8 cellular contexts compared by ENCODE assay signal in the genomic region with DNA sequence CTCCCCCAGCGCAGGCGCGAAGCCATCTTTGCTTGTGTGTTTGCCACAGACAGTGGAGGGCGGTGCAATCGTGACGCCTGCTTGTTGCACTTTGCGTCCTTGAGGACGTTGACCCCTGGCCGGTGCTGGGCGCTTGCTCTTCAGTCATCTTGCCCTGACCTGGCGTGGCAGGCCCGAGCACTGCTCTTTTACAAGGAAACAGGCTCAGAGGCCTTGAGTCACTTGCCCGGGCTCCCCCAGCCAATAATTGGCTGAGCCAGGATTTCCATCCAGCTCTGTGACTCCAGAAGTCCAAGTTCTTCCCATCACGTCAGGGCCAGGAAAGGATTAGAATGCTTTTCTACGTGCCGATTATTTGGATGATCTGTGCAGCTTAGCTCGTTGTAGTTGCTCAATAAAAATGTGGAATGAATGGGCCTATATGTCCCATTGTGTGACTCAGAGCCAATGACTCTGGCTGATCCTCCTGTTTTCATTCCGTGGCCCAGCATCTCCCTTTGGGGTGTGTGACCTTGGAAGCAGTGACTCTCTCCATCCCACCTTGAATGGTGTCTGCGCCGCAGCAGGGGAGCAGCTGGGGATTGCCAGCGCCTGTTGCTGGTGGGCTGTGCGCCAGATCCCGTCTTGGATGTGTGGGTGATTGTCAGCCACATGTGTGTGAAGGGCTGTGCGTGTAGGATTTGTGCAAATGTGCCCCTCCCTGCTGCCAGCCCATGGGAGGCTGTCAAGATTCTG.
A peak's percentile ranks its signal among the peaks of the same experiment; 100 is the strongest.
DNase-seq lines count a peak whose midpoint lies in the region; ATAC-seq and TF ChIP-seq lines count a peak whose summit lies in the region.

No MANE protein-coding gene starts in this region.

- RAD21 ChIA-PET in HCT116 (lab: Charles Lee; ENCODE audit: low non-redundant PET in 1 of 2, low total read pairs in 2 of 2, uncharacterized antibody in 2 of 2, unreplicated experiment in 2 of 2), result no interaction called here

- H3K79me2 ChIP-seq in HCT116 (ENCODE audit: insufficient read depth, low read length) (peaks cover 82% of the 10 kb centered on the region), hepatocyte (peaks cover 78% of the 10 kb centered on the region)

- WGBS in hepatocyte (ENCODE audit: low lambda C conversion rate, missing lambda C conversion rate), result 75% methylated on average over 24 of the region's 24 CpGs

- no TSS peak for BruUV-seq in HCT116 (replicated peaks; lab: Mats Ljungman, UMichigan)

- no peaks in the 10 kb centered on the region for H3K27me3 ChIP-seq in HCT116 (ENCODE audit: insufficient read depth, low read length)
- no peaks in the 10 kb centered on the region for H3K27me3 ChIP-seq in hepatocyte

- H4K20me1 ChIP-seq in HCT116 (ENCODE audit: insufficient read depth) (no peaks in the 10 kb centered on the region; the same call in 1 of the 2 replicates), hepatocyte (ENCODE audit: insufficient read depth, poor library complexity, severe bottlenecking) (peaks cover 19% of the 10 kb centered on the region)

- POLR2A ChIA-PET in HCT116 (lab: Charles Lee), result no interaction called here

- ATAC-seq in HCT116 (no peak), GM18873 (IDR thresholded peaks at IDR 0.05; ENCODE audit: low FRiP score, unreplicated experiment) (no peak)
- no peak for ATAC-seq in activated naive CD8-positive, alpha-beta T cell treated with anti-CD3 and anti-CD28 coated beads, Interleukin-2, amount 50 U/mL, for 24 hours
- ATAC-seq in stimulated activated effector memory CD8-positive, alpha-beta T cell treated with anti-CD3 and anti-CD28 coated beads, Interleukin-12 subunit alpha, Interleukin-12 subunit beta, amount 100 ng/mL, for 72 hours, result peak; percentile 11

- H3K36me3 Mint-ChIP-seq in activated naive CD8-positive, alpha-beta T cell treated with anti-CD3 and anti-CD28 coated beads, Interleukin-2, amount 50 U/mL, for 24 hours (ENCODE audit: low read depth), result no peaks in the 10 kb centered on the region
- peaks cover 33% of the 10 kb centered on the region for H3K36me3 Mint-ChIP-seq in stimulated activated effector memory CD8-positive, alpha-beta T cell treated with anti-CD3 and anti-CD28 coated beads, Interleukin-12 subunit alpha, Interleukin-12 subunit beta, amount 100 ng/mL, for 72 hours

- no peaks in the 10 kb centered on the region for H3K9me3 Mint-ChIP-seq in activated naive CD8-positive, alpha-beta T cell treated with anti-CD3 and anti-CD28 coated beads, Interleukin-2, amount 50 U/mL, for 24 hours
- H3K9me3 Mint-ChIP-seq in stimulated activated effector memory CD8-positive, alpha-beta T cell treated with anti-CD3 and anti-CD28 coated beads, Interleukin-12 subunit alpha, Interleukin-12 subunit beta, amount 100 ng/mL, for 72 hours, result no peaks in the 10 kb centered on the region

- H3K4me3 ChIP-seq in HCT116 (replicated peaks in 1 of 2; ENCODE audit: low read depth in 1 of 2, low read length in 2 of 2) (no peak overlapping the region), hepatocyte (no peak overlapping the region)

- peak overlapping the region; percentile 26; the same call in 1 of the 2 replicates for H3K27ac ChIP-seq in HCT116 (ENCODE audit: low read depth, low read length)
- H3K27ac ChIP-seq in hepatocyte, result peak overlapping the region; percentile 62

- CTCF ChIA-PET in HCT116 (lab: Charles Lee), result interaction anchor here (1.5 kb wide), 1 partner anchor 24 kb away, joined by 8 read pairs; no protein-coding TSS in a partner anchor

- H3K36me3 ChIP-seq in HCT116 (ENCODE audit: control insufficient read depth in 1 of 2, insufficient read depth in 2 of 2, low read length in 2 of 2) (no peaks in the 10 kb centered on the region), hepatocyte (replicated peaks; ENCODE audit: insufficient read depth, low read depth) (no peaks in the 10 kb centered on the region)

- no peaks in the 10 kb centered on the region for H3K27me3 Mint-ChIP-seq in activated naive CD8-positive, alpha-beta T cell treated with anti-CD3 and anti-CD28 coated beads, Interleukin-2, amount 50 U/mL, for 24 hours

- H3K4me1 Mint-ChIP-seq in activated naive CD8-positive, alpha-beta T cell treated with anti-CD3 and anti-CD28 coated beads, Interleukin-2, amount 50 U/mL, for 24 hours, result peaks cover 26% of the 10 kb centered on the region
- peaks cover 26% of the 10 kb centered on the region for H3K4me1 Mint-ChIP-seq in stimulated activated effector memory CD8-positive, alpha-beta T cell treated with anti-CD3 and anti-CD28 coated beads, Interleukin-12 subunit alpha, Interleukin-12 subunit beta, amount 100 ng/mL, for 72 hours

- H3K9me2 ChIP-seq in HCT116 (ENCODE audit: insufficient read depth), result no peaks in the 10 kb centered on the region
- no peaks in the 10 kb centered on the region for H3K9me2 ChIP-seq in hepatocyte (replicated peaks; ENCODE audit: insufficient read depth)

- peak overlapping the region; percentile 7; the same call in 1 of the 2 replicates for H3K4me2 ChIP-seq in HCT116 (ENCODE audit: low read length)
- no peak overlapping the region for H3K4me2 ChIP-seq in hepatocyte

- H3K4me3 Mint-ChIP-seq in activated naive CD8-positive, alpha-beta T cell treated with anti-CD3 and anti-CD28 coated beads, Interleukin-2, amount 50 U/mL, for 24 hours, result no peak overlapping the region
- no peak overlapping the region for H3K4me3 Mint-ChIP-seq in stimulated activated effector memory CD8-positive, alpha-beta T cell treated with anti-CD3 and anti-CD28 coated beads, Interleukin-12 subunit alpha, Interleukin-12 subunit beta, amount 100 ng/mL, for 72 hours

- H2AFZ ChIP-seq in HCT116 (ENCODE audit: low read depth, low read length, poor library complexity, severe bottlenecking) (no peak overlapping the region), hepatocyte (no peak overlapping the region)

- DNase-seq in HCT116 (ENCODE audit: low read depth, low spot score) (no peak), hepatocyte (ENCODE audit: low spot score) (peak; percentile 58), NCI-H187 (lab: John Stamatoyannopoulos, UW) (no peak), NCI-H1048 (lab: John Stamatoyannopoulos, UW) (no peak), OCI-M1 (lab: John Stamatoyannopoulos, UW) (no peak)
- peak; percentile 1 for DNase-seq in activated naive CD8-positive, alpha-beta T cell treated with anti-CD3 and anti-CD28 coated beads, Interleukin-2, amount 50 U/mL, for 24 hours
- no peak for DNase-seq in stimulated activated effector memory CD8-positive, alpha-beta T cell treated with anti-CD3 and anti-CD28 coated beads, Interleukin-12 subunit alpha, Interleukin-12 subunit beta, amount 100 ng/mL, for 72 hours (ENCODE audit: low spot score in 2 of 2)

- no peak overlapping the region for H3K9ac ChIP-seq in HCT116 (ENCODE audit: low read length)

- intact Hi-C loops in HCT116 (cut with micrococcal nuclease), result no loop called here

- no peak overlapping the region for H3K27ac Mint-ChIP-seq in activated naive CD8-positive, alpha-beta T cell treated with anti-CD3 and anti-CD28 coated beads, Interleukin-2, amount 50 U/mL, for 24 hours
- no peak overlapping the region for H3K27ac Mint-ChIP-seq in stimulated activated effector memory CD8-positive, alpha-beta T cell treated with anti-CD3 and anti-CD28 coated beads, Interleukin-12 subunit alpha, Interleukin-12 subunit beta, amount 100 ng/mL, for 72 hours

- no peak for TF ChIP-seq POLR2A in HCT116 (IDR thresholded peaks at IDR 0.05; ENCODE audit: borderline replicate concordance, extremely low read depth, insufficient read depth, insufficient read length)

- H3K9me3 ChIP-seq in HCT116 (ENCODE audit: control insufficient read depth in 1 of 2, insufficient read depth in 1 of 2, low read depth in 1 of 2, low read length in 2 of 2), result no peaks in the 10 kb centered on the region
- no peaks in the 10 kb centered on the region for H3K9me3 ChIP-seq in hepatocyte (ENCODE audit: low read depth)

- TF ChIP-seq CTCF in HCT116 (IDR thresholded peaks at IDR 0.05 in 2 of 3, conservative IDR thresholded peaks at IDR 0.05 in 1 of 3; ENCODE audit: borderline replicate concordance in 1 of 3, insufficient read depth in 1 of 3, low read depth in 2 of 3, low read length in 2 of 3), result no peak
- TF ChIP-seq CTCF in hepatocyte (IDR thresholded peaks at IDR 0.05; ENCODE audit: poor library complexity), result no peak

- H3K4me1 ChIP-seq in HCT116 (ENCODE audit: control insufficient read depth in 1 of 2, insufficient read depth in 2 of 2, low read length in 2 of 2) (peaks cover 15 to 64% of the 10 kb centered on the region in 2 experiments), hepatocyte (ENCODE audit: insufficient read depth) (peaks cover 26% of the 10 kb centered on the region)

- TF ChIP-seq RAD21 in HCT116 (IDR thresholded peaks at IDR 0.05; ENCODE audit: low read depth), result no peak

TF ChIP-seq in HCT116, 20 proteins besides CTCF, POLR2A, EP300 and RAD21 (continues in another document):
- no peak for TF ChIP-seq EZH2 (IDR thresholded peaks at IDR 0.05)
- TF ChIP-seq, protein P1, sequence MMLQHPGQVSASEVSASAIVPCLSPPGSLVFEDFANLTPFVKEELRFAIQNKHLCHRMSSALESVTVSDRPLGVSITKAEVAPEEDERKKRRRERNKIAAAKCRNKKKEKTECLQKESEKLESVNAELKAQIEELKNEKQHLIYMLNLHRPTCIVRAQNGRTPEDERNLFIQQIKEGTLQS (IDR thresholded peaks at IDR 0.05), result no peak
- TF ChIP-seq ZNF274 (IDR thresholded peaks at IDR 0.05; ENCODE audit: low read depth, low read length), result no peak
- TF ChIP-seq SIN3A (IDR thresholded peaks at IDR 0.05; ENCODE audit: low read depth), result no peak
- TF ChIP-seq EZH2phosphoT487 (IDR thresholded peaks at IDR 0.05; ENCODE audit: borderline replicate concordance), result no peak
- TF ChIP-seq ZFX (IDR thresholded peaks at IDR 0.05), result no peak

Comparison
In these comparisons a context has a peak if more than half of its experiments do, and no peak if none do; other contexts are left out.
1. DNase-seq: peak in activated naive CD8-positive, alpha-beta T cell treated with anti-CD3 and anti-CD28 coated beads, Interleukin-2, amount 50 U/mL, for 24 hours (single experiment) and hepatocyte (single experiment); none in HCT116 (single experiment), stimulated activated effector memory CD8-positive, alpha-beta T cell treated with anti-CD3 and anti-CD28 coated beads, Interleukin-12 subunit alpha, Interleukin-12 subunit beta, amount 100 ng/mL, for 72 hours (0 of 2), NCI-H187 (0 of 2), NCI-H1048 (single experiment) and OCI-M1 (single experiment).